Comparison of ENCODE assay signal across 10 cellular contexts in genomic region chr20:10508468-10509251, GRCh38.
DNase-seq lines count a peak whose midpoint lies in the region; ATAC-seq and TF ChIP-seq lines count a peak whose summit lies in the region.
"Had no signal": no experiment of that assay in that cellular context is flagged by ENCODE, and none has a peak within 500 bp of the region (broad histone marks: within the 10 kb centered on the region; RNA-seq: fewer than 3 reads in every experiment).

No MANE protein-coding gene starts in this region.

- H3K27me3 ChIP-seq in neural progenitor cell: no peaks in the 10 kb centered on the region

- no peaks in the 10 kb centered on the region for H3F3A ChIP-seq in neural progenitor cell (ENCODE audit: low read depth)

- no peaks in the 10 kb centered on the region for H3K9me3 Mint-ChIP-seq in neural progenitor cell

- H3K27ac Mint-ChIP-seq in neural progenitor cell: peak overlapping the region; percentile 87

- peak; percentile 23 for DNase-seq in AG09309 (ENCODE audit: low read depth)
- DNase-seq in RPMI8226: peak; percentile 5
- DNase-seq in fibroblast of gingiva (ENCODE audit: low read depth): peak; percentile 50
- DNase-seq in neural progenitor cell (ENCODE audit: low spot score): no peak
- DNase-seq in NK-92 treated with Interleukin-12 subunit alpha and Interleukin-12 subunit beta, amount 100 ng/mL, for 24 hours (lab: John Stamatoyannopoulos, UW): no peak
- DNase-seq: COR-L47, NCI-H526 had no signal

- peaks cover 2% of the 10 kb centered on the region for H3K27me3 Mint-ChIP-seq in neural progenitor cell (ENCODE audit: insufficient read depth, low read depth)

- H4K20me1 ChIP-seq in neural progenitor cell (ENCODE audit: low read depth): no peaks in the 10 kb centered on the region

- H2AFZ ChIP-seq in neural progenitor cell (replicated peaks): no peak overlapping the region

- peaks cover 34% of the 10 kb centered on the region for H3K4me1 Mint-ChIP-seq in neural progenitor cell

- H3K4me1 ChIP-seq in neural progenitor cell: no peaks in the 10 kb centered on the region

- H3K9ac ChIP-seq in neural progenitor cell: no peak overlapping the region

- no peak overlapping the region for H3K4me3 ChIP-seq in AG09309 (ENCODE audit: control insufficient read depth, low read depth, low read length)
- no peak overlapping the region for H3K4me3 ChIP-seq in neural progenitor cell

- H3K36me3 Mint-ChIP-seq in neural progenitor cell: no peaks in the 10 kb centered on the region

- ATAC-seq in GM18868 (IDR thresholded peaks at IDR 0.05; ENCODE audit: unreplicated experiment) (no peak), HG03280 (IDR thresholded peaks at IDR 0.05; ENCODE audit: unreplicated experiment) (no peak), GM21529 (IDR thresholded peaks at IDR 0.05; ENCODE audit: unreplicated experiment) (no peak)

- TF ChIP-seq CTCF in AG09309 (IDR thresholded peaks at IDR 0.05; ENCODE audit: control insufficient read depth, insufficient read depth, low read depth, low read length, missing control alignments) (no peak), neural progenitor cell (IDR thresholded peaks at IDR 0.05) (no peak)

- H3K9me3 ChIP-seq in neural progenitor cell (ENCODE audit: low read depth): no peaks in the 10 kb centered on the region

- no peaks in the 10 kb centered on the region for H3K36me3 ChIP-seq in neural progenitor cell

- H3K79me2 ChIP-seq in neural progenitor cell (ENCODE audit: low read depth): no peaks in the 10 kb centered on the region

- no peak overlapping the region for H3K27ac ChIP-seq in neural progenitor cell

- no peak overlapping the region for H3K4me2 ChIP-seq in neural progenitor cell

- no peak overlapping the region for H3K4me3 Mint-ChIP-seq in neural progenitor cell

Comparison
In these comparisons a context has a peak if more than half of its experiments do, and no peak if none do; other contexts are left out.
1. DNase-seq: peak in AG09309 (single experiment), RPMI8226 (single experiment) and fibroblast of gingiva (single experiment); none in neural progenitor cell (single experiment) and NK-92 treated with Interleukin-12 subunit alpha and Interleukin-12 subunit beta, amount 100 ng/mL, for 24 hours (single experiment).